Comparison of ENCODE assay signal across 27 cellular contexts in genomic region chr3:119990888-119991287, GRCh38.
A peak's percentile ranks its signal among the peaks of the same experiment; 100 is the strongest.
DNase-seq lines count a peak whose midpoint lies in the region; ATAC-seq, FAIRE-seq and TF ChIP-seq lines count a peak whose summit lies in the region.
"Had no signal": no experiment of that assay in that cellular context is flagged by ENCODE, and none has a peak within 500 bp of the region (broad histone marks: within the 10 kb centered on the region; RNA-seq: fewer than 3 reads in every experiment).

No MANE protein-coding gene starts in this region.

- H3K9ac ChIP-seq in astrocyte (ENCODE audit: low read length), result no peak overlapping the region

- H3K27me3 Mint-ChIP-seq in astrocyte (ENCODE audit: low read depth, unreplicated experiment), result no peaks in the 10 kb centered on the region
- H3K27me3 Mint-ChIP-seq: activated CD4-positive, alpha-beta memory T cell treated with anti-CD3 and anti-CD28 coated beads for 36 hours; activated naive CD8-positive, alpha-beta T cell treated with anti-CD3 and anti-CD28 coated beads, Interleukin-2, amount 10 ng/mL, durations not matched to agents 7 days and 5 days; CD4-positive, CD25-positive, alpha-beta regulatory T cell; effector memory CD8-positive, alpha-beta T cell had no signal

- no peak overlapping the region for H2AFZ ChIP-seq in astrocyte (ENCODE audit: low read depth, low read length)

- ATAC-seq in GM18858 (IDR thresholded peaks at IDR 0.05; ENCODE audit: unreplicated experiment), result no peak
- no peak for ATAC-seq in HG02884 (IDR thresholded peaks at IDR 0.05; ENCODE audit: unreplicated experiment)
- ATAC-seq: activated T-cell treated with anti-CD3 and anti-CD28 coated beads, Interleukin-2, amount 50 U/mL, for 4 hours; effector memory CD8-positive, alpha-beta T cell; left lobe of liver had no signal

- H3K9me3 ChIP-seq in AG04450 (ENCODE audit: control insufficient read depth, insufficient read depth, low read length), result no peaks in the 10 kb centered on the region
- no peaks in the 10 kb centered on the region for H3K9me3 ChIP-seq in astrocyte (ENCODE audit: insufficient read depth, low read depth, low read length)

- no peak overlapping the region for H3K4me3 ChIP-seq in AG04450 (ENCODE audit: low read depth, low read length)
- no peak overlapping the region for H3K4me3 ChIP-seq in astrocyte (ENCODE audit: insufficient read depth, low read depth, low read length)
- H3K4me3 ChIP-seq: tibial artery had no signal

- no peak for TF ChIP-seq CTCF in AG04450 (IDR thresholded peaks at IDR 0.05; ENCODE audit: low read depth, low read length)
- TF ChIP-seq CTCF in astrocyte (IDR thresholded peaks at IDR 0.05; ENCODE audit: insufficient read depth, low read depth, low read length), result no peak

- H3K27ac ChIP-seq in AG04450 (ENCODE audit: low read depth, low read length) (no peak overlapping the region), astrocyte (ENCODE audit: low read depth, low read length) (no peak overlapping the region)
- H3K27ac ChIP-seq: tibial artery, WERI-Rb-1 had no signal

- DNase-seq in AG04450 (ENCODE audit: low read depth, low spot score) (peak; percentile 6), H54 (ENCODE audit: insufficient read length, low spot score) (no peak), astrocyte (ENCODE audit: low read depth) (peak; percentile 56), fibroblast of peridontal ligament (ENCODE audit: extremely low read depth) (peak; percentile 49), NCI-H2081 (lab: John Stamatoyannopoulos, UW) (no peak)
- no peak for DNase-seq in activated naive CD4-positive, alpha-beta T cell treated with Interleukin-2 at 50 U/mL for 16 hours
- DNase-seq: activated CD4-positive, alpha-beta memory T cell treated with anti-CD3 and anti-CD28 coated beads for 36 hours; activated naive CD8-positive, alpha-beta T cell treated with anti-CD3 and anti-CD28 coated beads, Interleukin-2, amount 10 ng/mL, durations not matched to agents 7 days and 5 days; activated T-cell treated with anti-CD3 and anti-CD28 coated beads, Interleukin-2, amount 50 U/mL, for 4 hours; CD4-positive, CD25-positive, alpha-beta regulatory T cell; central memory CD4-positive, alpha-beta T cell; effector memory CD8-positive, alpha-beta T cell; GOT3; NCI-H1048; NCI-H2029; NCI-H510A; retina; SIG-M5; stimulated activated CD4-positive, alpha-beta T cell treated with anti-CD3 and anti-CD28 coated beads, Interleukin-12 subunit alpha, Interleukin-12 subunit beta, amount 100 ng/mL, for 4 hours; T-helper 1 cell; tibial artery; WERI-Rb-1 had no signal

- H3K27me3 ChIP-seq in AG04450 (ENCODE audit: control insufficient read depth, insufficient read depth, low read length) (no peaks in the 10 kb centered on the region), astrocyte (ENCODE audit: insufficient read depth, low read length) (no peaks in the 10 kb centered on the region)
- H3K27me3 ChIP-seq: tibial artery had no signal

- H3K4me1 ChIP-seq in astrocyte (ENCODE audit: insufficient read depth, low read length), result no peaks in the 10 kb centered on the region

- no peak overlapping the region for H3K4me2 ChIP-seq in astrocyte (ENCODE audit: low read length)

- POLR2A ChIA-PET in AG04450 (lab: Yijun Ruan, JAX), result no interaction called here

- no peak for TF ChIP-seq POLR2A in H54 (IDR thresholded peaks at IDR 0.05; ENCODE audit: low read depth, low read length)

- peaks cover 3% of the 10 kb centered on the region for H3K9me3 Mint-ChIP-seq in astrocyte (ENCODE audit: unreplicated experiment)

- peaks cover 91% of the 10 kb centered on the region for H3K79me2 ChIP-seq in astrocyte (ENCODE audit: insufficient read depth, low read length)

- H3K36me3 ChIP-seq in astrocyte (ENCODE audit: insufficient read depth, low read length), result no peaks in the 10 kb centered on the region
- H3K36me3 ChIP-seq: tibial artery had no signal

- peaks cover 62% of the 10 kb centered on the region for H4K20me1 ChIP-seq in astrocyte (ENCODE audit: insufficient read depth, low read length)

- no peak overlapping the region for H3K4me3 Mint-ChIP-seq in astrocyte (ENCODE audit: unreplicated experiment)
- H3K4me3 Mint-ChIP-seq: activated CD4-positive, alpha-beta memory T cell treated with anti-CD3 and anti-CD28 coated beads for 36 hours; activated naive CD8-positive, alpha-beta T cell treated with anti-CD3 and anti-CD28 coated beads, Interleukin-2, amount 10 ng/mL, durations not matched to agents 7 days and 5 days; activated T-cell treated with anti-CD3 and anti-CD28 coated beads, Interleukin-2, amount 50 U/mL, for 4 hours; CD4-positive, CD25-positive, alpha-beta regulatory T cell; neural crest cell had no signal

- FAIRE-seq in H54 (lab: Jason Lieb, UNC) (peak; percentile 33), astrocyte (lab: Jason Lieb, UNC) (peak; percentile 5)
- FAIRE-seq: A204.1 had no signal

- H3K36me3 Mint-ChIP-seq in astrocyte (ENCODE audit: low read depth, unreplicated experiment), result peaks cover 6% of the 10 kb centered on the region

- H3K4me1 Mint-ChIP-seq in astrocyte (ENCODE audit: low read depth, unreplicated experiment), result peaks cover 16% of the 10 kb centered on the region

- H3K27ac Mint-ChIP-seq in astrocyte (ENCODE audit: unreplicated experiment), result no peak overlapping the region
- H3K27ac Mint-ChIP-seq: activated CD4-positive, alpha-beta memory T cell treated with anti-CD3 and anti-CD28 coated beads for 36 hours; activated naive CD8-positive, alpha-beta T cell treated with anti-CD3 and anti-CD28 coated beads, Interleukin-2, amount 10 ng/mL, durations not matched to agents 7 days and 5 days had no signal

- CTCF ChIA-PET in AG04450 (lab: Charles Lee), result no interaction called here

Comparison
In these comparisons a context has a peak if more than half of its experiments do, and no peak if none do; other contexts are left out.
1. DNase-seq: peak in AG04450 (single experiment), astrocyte (single experiment) and fibroblast of peridontal ligament (single experiment); none in H54 (single experiment), NCI-H2081 (0 of 2) and activated naive CD4-positive, alpha-beta T cell treated with Interleukin-2 at 50 U/mL for 16 hours (single experiment).